Comparison of ENCODE assay signal across 20 cellular contexts in genomic region chr13:41930154-41930553, GRCh38. TPM values are rescaled to one million over a fixed set of nuclear protein-coding genes. Genes with fewer than 3 reads are reported as not detected.
DNase-seq lines count a peak whose midpoint lies in the region; ATAC-seq, FAIRE-seq and TF ChIP-seq lines count a peak whose summit lies in the region.
"Had no signal": no experiment of that assay in that cellular context is flagged by ENCODE, and none has a peak within 500 bp of the region (broad histone marks: within the 10 kb centered on the region; RNA-seq: fewer than 3 reads in every experiment).

No MANE protein-coding gene starts in this region.

- H3K27ac ChIP-seq in A549 (no peak overlapping the region), GM23338 (ENCODE audit: low read depth) (no peak overlapping the region), dorsolateral prefrontal cortex (no peak overlapping the region)
- H3K27ac ChIP-seq: BLaER1 treated with 17β-estradiol and CSF1 and Interleukin-3, amounts not matched to agents 10 nM and 100 nM had no signal

- no peak overlapping the region for H3K4me3 Mint-ChIP-seq in activated CD8-positive, alpha-beta T cell treated with anti-CD3 and anti-CD28 coated beads for 36 hours
- no peak overlapping the region for H3K4me3 Mint-ChIP-seq in activated CD8-positive, alpha-beta T cell treated with anti-CD3 and anti-CD28 coated beads, Interleukin-2, amount 10 ng/mL, durations not matched to agents 7 days and 5 days
- no peak overlapping the region for H3K4me3 Mint-ChIP-seq in GM23338
- H3K4me3 Mint-ChIP-seq in activated naive CD8-positive, alpha-beta T cell treated with anti-CD3 and anti-CD28 coated beads for 36 hours, result no peak overlapping the region
- H3K4me3 Mint-ChIP-seq: B cell, H9 had no signal

- DNase-seq in activated CD8-positive, alpha-beta T cell treated with anti-CD3 and anti-CD28 coated beads for 36 hours, result no peak
- DNase-seq in activated CD8-positive, alpha-beta T cell treated with anti-CD3 and anti-CD28 coated beads, Interleukin-2, amount 10 ng/mL, durations not matched to agents 7 days and 5 days, result no peak
- DNase-seq in A549 (ENCODE audit: low read depth in 1 of 2, low spot score in 1 of 2), result no peak
- no peak for DNase-seq in GM23338 (ENCODE audit: low spot score)
- DNase-seq in activated naive CD8-positive, alpha-beta T cell treated with anti-CD3 and anti-CD28 coated beads for 36 hours, result no peak
- no peak for DNase-seq in dorsolateral prefrontal cortex
- DNase-seq in urothelium cell line (ENCODE audit: low spot score), result no peak
- no peak for DNase-seq in stimulated activated CD8-positive, alpha-beta memory T cell treated with anti-CD3 and anti-CD28 coated beads, Interleukin-4, amount 100 ng/mL, for 48 hours
- DNase-seq: 8988T; CD8-positive, alpha-beta memory T cell; COR-L47; DMS153; DMS79; GDM1; H9; KBM-7 had no signal

- H4K20me1 ChIP-seq in GM23338 (replicated peaks; ENCODE audit: insufficient read depth), result no peaks in the 10 kb centered on the region
- H4K20me1 ChIP-seq: BLaER1 treated with 17β-estradiol and CSF1 and Interleukin-3, amounts not matched to agents 10 nM and 100 nM had no signal

- FAIRE-seq in A549 (lab: Jason Lieb, UNC), result no peak
- no peak for FAIRE-seq in urothelium cell line (lab: Jason Lieb, UNC)
- FAIRE-seq: D721Med, H1 had no signal

- peaks cover 15% of the 10 kb centered on the region for H3K9me3 Mint-ChIP-seq in activated CD8-positive, alpha-beta T cell treated with anti-CD3 and anti-CD28 coated beads for 36 hours
- H3K9me3 Mint-ChIP-seq in activated CD8-positive, alpha-beta T cell treated with anti-CD3 and anti-CD28 coated beads, Interleukin-2, amount 10 ng/mL, durations not matched to agents 7 days and 5 days (ENCODE audit: insufficient read depth), result peaks cover 21% of the 10 kb centered on the region
- H3K9me3 Mint-ChIP-seq in GM23338, result peaks cover 5% of the 10 kb centered on the region; the same call in 1 of the 3 replicates
- H3K9me3 Mint-ChIP-seq in activated naive CD8-positive, alpha-beta T cell treated with anti-CD3 and anti-CD28 coated beads for 36 hours, result peaks cover 17% of the 10 kb centered on the region

- no peak for TF ChIP-seq EP300 in A549 (IDR thresholded peaks at IDR 0.05)

- H3K9me2 ChIP-seq in GM23338 (ENCODE audit: insufficient read depth), result no peaks in the 10 kb centered on the region

- no peak overlapping the region for H3K4me2 ChIP-seq in A549
- H3K4me2 ChIP-seq in GM23338, result no peak overlapping the region
- H3K4me2 ChIP-seq: BLaER1 treated with 17β-estradiol and CSF1 and Interleukin-3, amounts not matched to agents 10 nM and 100 nM had no signal

- H3K4me1 ChIP-seq in A549 (no peaks in the 10 kb centered on the region), GM23338 (ENCODE audit: insufficient read depth) (no peaks in the 10 kb centered on the region)

- TF ChIP-seq POLR2A in A549 (IDR thresholded peaks at IDR 0.05; ENCODE audit: low read length), result no peak

- H3K27ac Mint-ChIP-seq in activated CD8-positive, alpha-beta T cell treated with anti-CD3 and anti-CD28 coated beads for 36 hours, result peak overlapping the region; percentile 69
- H3K27ac Mint-ChIP-seq in activated CD8-positive, alpha-beta T cell treated with anti-CD3 and anti-CD28 coated beads, Interleukin-2, amount 10 ng/mL, durations not matched to agents 7 days and 5 days, result no peak overlapping the region
- 0 out of 2 replicates have a peak overlapping the region, but pooled peaks have one; percentile 52 for H3K27ac Mint-ChIP-seq in GM23338
- peak overlapping the region; percentile 63 for H3K27ac Mint-ChIP-seq in activated naive CD8-positive, alpha-beta T cell treated with anti-CD3 and anti-CD28 coated beads for 36 hours
- H3K27ac Mint-ChIP-seq: B cell; CD8-positive, alpha-beta memory T cell had no signal

- peaks cover 62% of the 10 kb centered on the region for H3K4me1 Mint-ChIP-seq in activated CD8-positive, alpha-beta T cell treated with anti-CD3 and anti-CD28 coated beads for 36 hours (ENCODE audit: low read depth)
- H3K4me1 Mint-ChIP-seq in activated CD8-positive, alpha-beta T cell treated with anti-CD3 and anti-CD28 coated beads, Interleukin-2, amount 10 ng/mL, durations not matched to agents 7 days and 5 days (ENCODE audit: low read depth), result peaks cover 28% of the 10 kb centered on the region
- H3K4me1 Mint-ChIP-seq in GM23338, result peaks cover 4% of the 10 kb centered on the region; the same call in 2 of the 3 replicates
- peaks cover 75% of the 10 kb centered on the region for H3K4me1 Mint-ChIP-seq in activated naive CD8-positive, alpha-beta T cell treated with anti-CD3 and anti-CD28 coated beads for 36 hours
- H3K4me1 Mint-ChIP-seq: H9 had no signal

- CTCF ChIA-PET in activated CD8-positive, alpha-beta T cell treated with anti-CD3 and anti-CD28 coated beads for 36 hours (lab: Charles Lee), result no interaction called here
- CTCF ChIA-PET in activated CD8-positive, alpha-beta T cell treated with anti-CD3 and anti-CD28 coated beads, Interleukin-2, amount 10 ng/mL, durations not matched to agents 7 days and 5 days (lab: Charles Lee), result interaction anchor here (0.8 to 1.5 kb wide), 3 partner anchors 11 to 262 kb away, joined by 3 to 4 read pairs (median 3); no protein-coding TSS in a partner anchor
- CTCF ChIA-PET in A549 (lab: Yijun Ruan, JAX), result no interaction called here

- H3K36me3 Mint-ChIP-seq in activated CD8-positive, alpha-beta T cell treated with anti-CD3 and anti-CD28 coated beads for 36 hours (ENCODE audit: low read depth), result peaks cover 65% of the 10 kb centered on the region
- H3K36me3 Mint-ChIP-seq in activated CD8-positive, alpha-beta T cell treated with anti-CD3 and anti-CD28 coated beads, Interleukin-2, amount 10 ng/mL, durations not matched to agents 7 days and 5 days (ENCODE audit: low read depth), result peaks cover 42% of the 10 kb centered on the region
- H3K36me3 Mint-ChIP-seq in GM23338 (ENCODE audit: low read depth), result peaks cover 15% of the 10 kb centered on the region
- peaks cover 63% of the 10 kb centered on the region for H3K36me3 Mint-ChIP-seq in activated naive CD8-positive, alpha-beta T cell treated with anti-CD3 and anti-CD28 coated beads for 36 hours

- no peak for TF ChIP-seq CTCF in activated CD8-positive, alpha-beta T cell treated with anti-CD3 and anti-CD28 coated beads for 36 hours (IDR thresholded peaks at IDR 0.05)
- TF ChIP-seq CTCF in A549 (IDR thresholded peaks at IDR 0.05) (no peak), GM23338 (conservative IDR thresholded peaks at IDR 0.05; ENCODE audit: low read depth in 2 of 2) (no peak), dorsolateral prefrontal cortex (IDR thresholded peaks at IDR 0.05 in 54 of 56, conservative IDR thresholded peaks at IDR 0.05 in 2 of 56; ENCODE audit: low read depth in 1 of 56, partially characterized antibody in 56 of 56) (no peak)

- H3K27me3 Mint-ChIP-seq in activated CD8-positive, alpha-beta T cell treated with anti-CD3 and anti-CD28 coated beads for 36 hours, result no peaks in the 10 kb centered on the region
- H3K27me3 Mint-ChIP-seq in activated CD8-positive, alpha-beta T cell treated with anti-CD3 and anti-CD28 coated beads, Interleukin-2, amount 10 ng/mL, durations not matched to agents 7 days and 5 days (ENCODE audit: low read depth), result no peaks in the 10 kb centered on the region
- no peaks in the 10 kb centered on the region for H3K27me3 Mint-ChIP-seq in GM23338 (ENCODE audit: insufficient read depth, low read depth, poor library complexity)
- no peaks in the 10 kb centered on the region for H3K27me3 Mint-ChIP-seq in activated naive CD8-positive, alpha-beta T cell treated with anti-CD3 and anti-CD28 coated beads for 36 hours
- H3K27me3 Mint-ChIP-seq: B cell; CD8-positive, alpha-beta memory T cell had no signal

- no peak overlapping the region for H3K4me3 ChIP-seq in A549
- no peak overlapping the region for H3K4me3 ChIP-seq in GM23338
- H3K4me3 ChIP-seq in dorsolateral prefrontal cortex, result no peak overlapping the region
- H3K4me3 ChIP-seq: BLaER1 treated with 17β-estradiol and CSF1 and Interleukin-3, amounts not matched to agents 10 nM and 100 nM had no signal

- intact Hi-C loops in activated CD8-positive, alpha-beta T cell treated with anti-CD3 and anti-CD28 coated beads for 36 hours (cut with micrococcal nuclease), result no loop called here
- intact Hi-C loops in dorsolateral prefrontal cortex (cut with DNase I), result no loop called here

- no peaks in the 10 kb centered on the region for H3K36me3 ChIP-seq in GM23338 (ENCODE audit: insufficient read depth)

- H2AFZ ChIP-seq in GM23338, result no peak overlapping the region

- POLR2A ChIA-PET in activated CD8-positive, alpha-beta T cell treated with anti-CD3 and anti-CD28 coated beads for 36 hours (lab: Charles Lee), result no interaction called here
- POLR2A ChIA-PET in activated CD8-positive, alpha-beta T cell treated with anti-CD3 and anti-CD28 coated beads, Interleukin-2, amount 10 ng/mL, durations not matched to agents 7 days and 5 days (lab: Charles Lee), result interaction anchor here (0.7 to 1.2 kb wide), 2 partner anchors 30 to 1081 kb away, joined by 3 read pairs; partner anchors contain the start of gene VWA8
- POLR2A ChIA-PET in A549 (lab: Yijun Ruan, JAX), result no interaction called here

- WGBS in A549 (ENCODE audit: missing lambda C conversion rate), result 95% methylated on average over 5 of the region's 5 CpGs

- peaks cover 29% of the 10 kb centered on the region for H3K79me2 ChIP-seq in GM23338 (replicated peaks; ENCODE audit: insufficient read depth)

- H3K9me3 ChIP-seq in A549, result peaks cover 18% of the 10 kb centered on the region; the same call in 2 of the 3 replicates

- H3K27me3 ChIP-seq in GM23338 (ENCODE audit: insufficient read depth) (no peaks in the 10 kb centered on the region), dorsolateral prefrontal cortex (no peaks in the 10 kb centered on the region)
- H3K27me3 ChIP-seq: BLaER1 treated with 17β-estradiol and CSF1 and Interleukin-3, amounts not matched to agents 10 nM and 100 nM had no signal

- no peak for ATAC-seq in activated CD8-positive, alpha-beta T cell treated with anti-CD3 and anti-CD28 coated beads for 36 hours
- no peak for ATAC-seq in activated CD8-positive, alpha-beta T cell treated with anti-CD3 and anti-CD28 coated beads, Interleukin-2, amount 10 ng/mL, durations not matched to agents 7 days and 5 days
- ATAC-seq in A549 (no peak), GM23338 (no peak)

- no peaks in the 10 kb centered on the region for H3F3A ChIP-seq in GM23338 (replicated peaks; ENCODE audit: low read depth)

- TF ChIP-seq RAD21 in A549 (conservative IDR thresholded peaks at IDR 0.05 in 1 of 2, IDR thresholded peaks at IDR 0.05 in 1 of 2), result no peak

RNA-seq across cellular contexts. Expression of gene VWA8, which starts 30.8 kb away (rescaled TPM):
- total RNA-seq in activated CD8-positive, alpha-beta T cell treated with anti-CD3 and anti-CD28 coated beads for 36 hours, result 10 to 100 TPM; 26.3 to 27.5 TPM
- total RNA-seq in activated CD8-positive, alpha-beta T cell treated with anti-CD3 and anti-CD28 coated beads, Interleukin-2, amount 10 ng/mL, durations not matched to agents 7 days and 5 days, result 10 to 100 TPM; 15.7 to 16.9 TPM
- polyA plus RNA-seq in A549 (2011; rRNA removed) (15.2 and 15.3 TPM in 2 replicates), A549 (2017; fragmentation: RNase III; extraction: RNeasy Plus Mini Kit Qiagen cat#74134 plus additional on column Dnase treatment) (6.4 to 7.3 TPM (median 6.9 TPM) in 3 replicates), GM23338 (2016; fragmentation: Nextera tagmentation; extraction: Ambion mirVana) (4.7 and 6.3 TPM in 2 replicates)
- 4.1 and 4.3 TPM in 2 replicates for polyA plus RNA-seq in A549 (2012; cell fraction: cytosol; rRNA removed)
- 4.2 and 4.9 TPM in 2 replicates for polyA plus RNA-seq in A549 (2012; cell fraction: nucleus; rRNA removed)
- 16.0 and 18.3 TPM in 2 replicates for polyA minus RNA-seq in A549 (2011; rRNA and poly(A)+ RNA removed)
- 24.6 and 32.5 TPM in 2 replicates for total RNA-seq in GM23338 (2014; rRNA removed; shearing (Covaris generic))
- total RNA-seq in activated naive CD8-positive, alpha-beta T cell treated with anti-CD3 and anti-CD28 coated beads for 36 hours, result 10 to 100 TPM; 22.6 to 23.1 TPM
- total RNA-seq in dorsolateral prefrontal cortex, result 10 to 100 TPM; 24.4 to 44.0 (median 32.0) TPM
